ENCODE assay signal across 1 cellular context in genomic region chr5:139847790-139848507, GRCh38.
TF ChIP-seq lines count a peak whose summit lies in the region.

No MANE protein-coding gene starts in this region.

TF ChIP-seq in K562, 482 proteins besides CTCF, POLR2A, EP300 and RAD21 (continued from another document):
- TF ChIP-seq MYBL2 (IDR thresholded peaks at IDR 0.05; ENCODE audit: low read depth) (no peak), MYBL2 (CRISPR knock-in tag; IDR thresholded peaks at IDR 0.05; ENCODE audit: borderline replicate concordance) (no peak), CXXC5 (CRISPR knock-in tag; IDR thresholded peaks at IDR 0.05) (peak; percentile 55), EGR1 (conservative IDR thresholded peaks at IDR 0.05) (peak; percentile 32; the same call in 1 of the 2 replicates)
